Comparison of ENCODE assay signal across 8 cellular contexts in the genomic region with DNA sequence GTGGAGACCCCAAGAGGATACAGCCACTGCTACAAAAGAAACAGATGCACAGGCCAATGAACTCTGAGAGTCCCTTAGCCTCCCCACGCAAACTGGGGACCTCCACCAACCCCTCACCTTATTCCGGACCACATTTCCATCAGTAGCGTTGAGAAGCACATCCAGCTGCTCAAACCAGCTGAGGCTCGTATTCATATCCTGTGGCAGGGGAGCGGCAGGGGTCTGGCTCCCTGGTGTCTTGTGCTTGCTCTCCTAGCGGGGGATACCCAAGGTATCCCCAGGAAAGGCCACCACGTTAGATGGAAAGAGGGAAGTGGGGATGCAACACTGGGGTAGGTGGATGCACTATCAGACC. TPM values are rescaled to one million over a fixed set of nuclear protein-coding genes. Genes with fewer than 3 reads are reported as not detected.
A peak's percentile ranks its signal among the peaks of the same experiment; 100 is the strongest.
DNase-seq lines count a peak whose midpoint lies in the region; ATAC-seq and TF ChIP-seq lines count a peak whose summit lies in the region.

No MANE protein-coding gene starts in this region.

- H3K27ac ChIP-seq in HCT116 (ENCODE audit: low read depth, low read length) (peak overlapping the region; percentile 36), thyroid gland (peak overlapping the region in 1 of 3 donors; percentile 56)

- intact Hi-C loops in HCT116 (cut with micrococcal nuclease), result no loop called here
- intact Hi-C loops in left colon (cut with DNase I, micrococcal nuclease), result loop anchor here in 1 of 2 donors (10.0 kb wide), 1 partner anchor 155 kb away; a partner anchor contains a TSS
- intact Hi-C loops in thyroid gland (cut with DNase I), result loop anchor here (5.0 kb wide), 1 partner anchor 487 kb away; a partner anchor contains a TSS

- CTCF ChIA-PET in HCT116 (lab: Charles Lee), result interaction anchor here (0.9 to 2.3 kb wide), 3 partner anchors 13 to 195 kb away, joined by 3 to 9 read pairs (median 3); no protein-coding TSS in a partner anchor

- peak overlapping the region; percentile 95 for H3K27ac Mint-ChIP-seq in activated naive CD8-positive, alpha-beta T cell treated with anti-CD3 and anti-CD28 coated beads, Interleukin-2, amount 50 U/mL, for 24 hours

- H3K36me3 Mint-ChIP-seq in activated naive CD8-positive, alpha-beta T cell treated with anti-CD3 and anti-CD28 coated beads, Interleukin-2, amount 50 U/mL, for 24 hours (ENCODE audit: low read depth), result peaks cover 2% of the 10 kb centered on the region

- no peak for TF ChIP-seq RAD21 in HCT116 (IDR thresholded peaks at IDR 0.05; ENCODE audit: low read depth)

- peak overlapping the region; percentile 94 for H3K4me2 ChIP-seq in HCT116 (ENCODE audit: low read length)

- peak overlapping the region; percentile 49 for H2AFZ ChIP-seq in HCT116 (ENCODE audit: low read depth, low read length, poor library complexity, severe bottlenecking)

- peak; percentile 63 for DNase-seq in COLO668 (lab: John Stamatoyannopoulos, UW; ENCODE audit: unreplicated experiment)
- no peak for DNase-seq in HCT116 (ENCODE audit: low read depth, low spot score)
- DNase-seq in activated naive CD8-positive, alpha-beta T cell treated with anti-CD3 and anti-CD28 coated beads, Interleukin-2, amount 50 U/mL, for 24 hours, result no peak
- DNase-seq in left colon, result peak; percentile 33
- no peak for DNase-seq in thyroid gland
- DNase-seq in foreskin melanocyte, result no peak
- no peak for DNase-seq in NCI-H187 treated with DMSO at 0.1 percent for 48 hours (lab: John Stamatoyannopoulos, UW)
- no peak for DNase-seq in superior temporal gyrus (ENCODE audit: extremely low spot score)

- H3K4me3 ChIP-seq in HCT116 (replicated peaks in 1 of 2; ENCODE audit: low read depth in 1 of 2, low read length in 2 of 2) (peak overlapping the region; percentile 68 to 92), thyroid gland (replicated peaks in 1 of 3) (peak overlapping the region; percentile 12 to 49 (median 43))

- H3K9me3 ChIP-seq in HCT116 (ENCODE audit: control insufficient read depth in 1 of 2, insufficient read depth in 1 of 2, low read depth in 1 of 2, low read length in 2 of 2), result no peaks in the 10 kb centered on the region
- no peaks in the 10 kb centered on the region for H3K9me3 ChIP-seq in thyroid gland

- no peaks in the 10 kb centered on the region for H4K20me1 ChIP-seq in HCT116 (ENCODE audit: insufficient read depth)

- peak overlapping the region; percentile 68 for H3K9ac ChIP-seq in HCT116 (ENCODE audit: low read length)

- no peaks in the 10 kb centered on the region for H3K9me2 ChIP-seq in HCT116 (ENCODE audit: insufficient read depth)

- H3K36me3 ChIP-seq in HCT116 (ENCODE audit: control insufficient read depth in 1 of 2, insufficient read depth in 2 of 2, low read length in 2 of 2), result no peaks in the 10 kb centered on the region
- H3K36me3 ChIP-seq in thyroid gland, result no peaks in the 10 kb centered on the region

- ATAC-seq in HCT116 (no peak; the same call in 1 of the 2 replicates), left colon (peak; percentile 2)
- peak; percentile 0 for ATAC-seq in activated naive CD8-positive, alpha-beta T cell treated with anti-CD3 and anti-CD28 coated beads, Interleukin-2, amount 50 U/mL, for 24 hours

- peaks cover 21% of the 10 kb centered on the region for H3K79me2 ChIP-seq in HCT116 (ENCODE audit: insufficient read depth, low read length)

- WGBS in thyroid gland, 2 donors, result 2 to 4% methylated on average over 7 of the region's 7 CpGs

- H3K4me1 ChIP-seq in HCT116 (ENCODE audit: control insufficient read depth in 1 of 2, insufficient read depth in 2 of 2, low read length in 2 of 2), result peaks cover 2 to 18% of the 10 kb centered on the region in 2 experiments; a peak in 3 of 4 replicates
- H3K4me1 ChIP-seq in thyroid gland, result peaks cover 15 to 24% of the 10 kb centered on the region in 2 donors

- TF ChIP-seq POLR2A in HCT116 (IDR thresholded peaks at IDR 0.05; ENCODE audit: borderline replicate concordance, extremely low read depth, insufficient read depth, insufficient read length) (peak; percentile 3), thyroid gland (IDR thresholded peaks at IDR 0.05) (no peak)

- H3K27me3 ChIP-seq in HCT116 (ENCODE audit: insufficient read depth, low read length), result no peaks in the 10 kb centered on the region
- no peaks in the 10 kb centered on the region for H3K27me3 ChIP-seq in thyroid gland

- TF ChIP-seq CTCF in HCT116 (IDR thresholded peaks at IDR 0.05 in 2 of 3, conservative IDR thresholded peaks at IDR 0.05 in 1 of 3; ENCODE audit: borderline replicate concordance in 1 of 3, insufficient read depth in 1 of 3, low read depth in 2 of 3, low read length in 2 of 3) (no peak), thyroid gland (IDR thresholded peaks at IDR 0.05) (no peak)

- no peaks in the 10 kb centered on the region for H3K9me3 Mint-ChIP-seq in activated naive CD8-positive, alpha-beta T cell treated with anti-CD3 and anti-CD28 coated beads, Interleukin-2, amount 50 U/mL, for 24 hours

- peak overlapping the region; percentile 95 for H3K4me3 Mint-ChIP-seq in activated naive CD8-positive, alpha-beta T cell treated with anti-CD3 and anti-CD28 coated beads, Interleukin-2, amount 50 U/mL, for 24 hours

- RAD21 ChIA-PET in HCT116 (lab: Charles Lee; ENCODE audit: low non-redundant PET in 1 of 2, low total read pairs in 2 of 2, uncharacterized antibody in 2 of 2, unreplicated experiment in 2 of 2), result interaction anchor here in 1 of 2 experiments (1.1 kb wide), 1 partner anchor 8 kb away, joined by 4 read pairs; a partner anchor contains a TSS

- peaks cover 31% of the 10 kb centered on the region for H3K4me1 Mint-ChIP-seq in activated naive CD8-positive, alpha-beta T cell treated with anti-CD3 and anti-CD28 coated beads, Interleukin-2, amount 50 U/mL, for 24 hours

- POLR2A ChIA-PET in HCT116 (lab: Charles Lee), result interaction anchor here (0.7 to 3.3 kb wide), 11 partner anchors 9 to 778 kb away, joined by 3 to 44 read pairs (median 3); a partner anchor contains a TSS

- H3K27me3 Mint-ChIP-seq in activated naive CD8-positive, alpha-beta T cell treated with anti-CD3 and anti-CD28 coated beads, Interleukin-2, amount 50 U/mL, for 24 hours, result no peaks in the 10 kb centered on the region

- BruUV-seq in HCT116 (replicated peaks; lab: Mats Ljungman, UMichigan), result TSS peak; percentile 59

TF ChIP-seq in HCT116, 20 proteins besides CTCF, POLR2A, EP300 and RAD21:
- TF ChIP-seq SIN3A (IDR thresholded peaks at IDR 0.05; ENCODE audit: low read depth) (peak; percentile 48; the same call in 1 of the 2 replicates), FOSL1 (IDR thresholded peaks at IDR 0.05; ENCODE audit: low read depth) (no peak)

RNA-seq across cellular contexts. Expression of a gene that starts 0.5 kb away (rescaled TPM):
- 3.1 TPM for total RNA-seq in HCT116 (2021; ENCODE audit: unreplicated experiment)
- polyA plus RNA-seq in HCT116 (2012), result 4.8 and 5.3 TPM in 2 replicates
- total RNA-seq in left colon, result 1 to 10 TPM; 1.6 to 3.5 TPM
- 1 to 10 TPM in 2 of 4 donors, under 1 TPM in 2; 0.40 to 1.7 (median 1.0) TPM for total RNA-seq in thyroid gland

RNA-seq across cellular contexts. Expression of a gene that starts 0.7 kb away (rescaled TPM):
- 16.2 TPM for total RNA-seq in HCT116 (2021; ENCODE audit: unreplicated experiment)
- polyA plus RNA-seq in HCT116 (2012), result 6.4 and 8.8 TPM in 2 replicates
- total RNA-seq in left colon, result 10 to 100 TPM in 1 of 2 donors, 1 to 10 TPM in 1; 8.4 to 15.9 TPM
- total RNA-seq in thyroid gland, result 1 to 10 TPM; 1.3 to 5.9 (median 5.0) TPM

RNA-seq across cellular contexts. Expression of a gene that starts 8.4 kb away (rescaled TPM):
- total RNA-seq in HCT116 (2021; ENCODE audit: unreplicated experiment) (5.0 TPM), left colon (10 to 100 TPM in 1 of 2 donors, 1 to 10 TPM in 1; 8.4 to 17.5 TPM), thyroid gland (1 to 10 TPM; 4.8 to 5.7 (median 5.5) TPM)
- polyA plus RNA-seq in HCT116 (2012), result 4.7 and 5.8 TPM in 2 replicates

RNA-seq across cellular contexts. Expression of a gene that starts 22.3 kb away (rescaled TPM):
- total RNA-seq in HCT116 (2021; ENCODE audit: unreplicated experiment) (1,171 TPM), left colon (100 to 1,000 TPM; 286 to 299 TPM), thyroid gland (1,000 to 10,000 TPM in 2 of 4 donors, 100 to 1,000 TPM in 2; 872 to 1,202 (median 1,015) TPM)
- 682 and 765 TPM in 2 replicates for polyA plus RNA-seq in HCT116 (2012)

RNA-seq across cellular contexts. Expression of a gene that starts 51.2 kb away (rescaled TPM):
- total RNA-seq in HCT116 (2021; ENCODE audit: unreplicated experiment) (199 TPM), left colon (100 to 1,000 TPM; 186 to 220 TPM), thyroid gland (100 to 1,000 TPM in 3 of 4 donors, 10 to 100 TPM in 1; 67.5 to 143 (median 127) TPM)
- polyA plus RNA-seq in HCT116 (2012), result 261 and 297 TPM in 2 replicates

Comparison
In these comparisons a context has a peak if more than half of its experiments do, and no peak if none do; other contexts are left out.
1. DNase-seq: peak in COLO668 (single experiment) and left colon (2 of 2); none in HCT116 (single experiment), activated naive CD8-positive, alpha-beta T cell treated with anti-CD3 and anti-CD28 coated beads, Interleukin-2, amount 50 U/mL, for 24 hours (single experiment), thyroid gland (0 of 2), foreskin melanocyte (single experiment), NCI-H187 treated with DMSO at 0.1 percent for 48 hours (single experiment) and superior temporal gyrus (single experiment).